In the genomic region with DNA sequence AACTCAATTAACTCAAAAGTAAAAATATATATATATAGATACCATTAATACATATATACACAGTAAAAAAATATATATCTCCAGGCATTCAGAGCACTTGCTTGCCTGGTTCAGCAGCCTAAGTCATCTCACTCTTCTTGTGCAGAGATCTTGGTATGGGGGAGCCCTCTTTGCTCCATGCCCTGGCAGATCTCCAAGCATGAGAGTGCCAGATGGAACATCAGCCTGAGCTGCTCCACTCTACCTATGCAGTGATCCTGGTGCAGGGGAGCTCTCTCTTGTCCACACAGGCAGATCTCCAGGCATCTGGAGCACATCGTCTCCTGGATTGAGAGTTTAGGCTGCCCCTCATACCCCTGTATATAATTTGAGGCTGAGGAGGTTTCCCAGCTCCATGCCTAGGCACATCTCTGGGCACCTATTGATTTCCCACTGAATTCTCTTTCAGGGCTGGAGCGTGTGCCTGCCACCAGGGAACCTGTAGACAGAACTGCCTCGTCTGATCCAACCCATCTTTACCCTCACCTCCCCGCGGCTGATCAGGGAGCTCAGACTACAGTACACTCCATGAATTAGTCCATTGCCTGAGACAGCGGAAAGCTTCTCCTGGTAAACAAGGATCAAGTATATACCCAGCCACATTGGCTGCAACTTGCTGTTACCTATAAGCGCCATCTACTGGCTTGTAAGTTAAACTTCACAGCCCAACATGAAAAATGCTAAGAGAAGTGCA, we compare ENCODE assay signal across 8 cellular contexts.
A peak's percentile ranks its signal among the peaks of the same experiment; 100 is the strongest.
DNase-seq lines count a peak whose midpoint lies in the region; FAIRE-seq and TF ChIP-seq lines count a peak whose summit lies in the region.

No MANE protein-coding gene starts in this region.

- CTCF ChIA-PET in HEK293T (lab: Yijun Ruan, JAX): interaction anchor here (0.6 to 1.6 kb wide), 2 partner anchors 588 to 640 kb away, joined by 4 to 9 read pairs; no protein-coding TSS in a partner anchor

- peak; percentile 94 for TF ChIP-seq CTCF in VCaP (conservative IDR thresholded peaks at IDR 0.05)

- TF ChIP-seq POLR2A in GM12892 (IDR thresholded peaks at IDR 0.05; ENCODE audit: low read depth, low read length): no peak

- no peak for FAIRE-seq in GM12892 (lab: Jason Lieb, UNC)

- POLR2A ChIA-PET in HEK293T (lab: Yijun Ruan, JAX): no interaction called here

- H3K27ac ChIP-seq in VCaP: no peak overlapping the region

- DNase-seq in GM12892 (ENCODE audit: insufficient read length) (peak; percentile 0), HEK293T (ENCODE audit: extremely low spot score) (peak; percentile 14), NCI-H1105 (lab: John Stamatoyannopoulos, UW) (peak; percentile 76), islet precursor cell (peak; percentile 76), CD1c-positive myeloid dendritic cell (ENCODE audit: extremely low spot score) (no peak)
- DNase-seq in stimulated activated naive CD4-positive, alpha-beta T cell (lab: John Stamatoyannopoulos, UW): no peak
- no peak for DNase-seq in stimulated activated naive CD4-positive, alpha-beta T cell treated with Interleukin-2 at 50 U/mL for 16 hours (lab: John Stamatoyannopoulos, UW)

TF ChIP-seq in HEK293T, 16 proteins besides CTCF, POLR2A, EP300 and RAD21:
- TF ChIP-seq FOXA1 (IDR thresholded peaks at IDR 0.05) (no peak), ARNT (IDR thresholded peaks at IDR 0.05) (no peak), HDGF (IDR thresholded peaks at IDR 0.05; ENCODE audit: borderline replicate concordance) (no peak), ELF4 (IDR thresholded peaks at IDR 0.05) (no peak), L3MBTL2 (conservative IDR thresholded peaks at IDR 0.05) (no peak), TARDBP (IDR thresholded peaks at IDR 0.05) (no peak), LEF1 (IDR thresholded peaks at IDR 0.05; ENCODE audit: borderline replicate concordance) (no peak), FOXM1 (IDR thresholded peaks at IDR 0.05; ENCODE audit: borderline replicate concordance) (no peak), NFRKB (IDR thresholded peaks at IDR 0.05) (no peak), BHLHE40 (IDR thresholded peaks at IDR 0.05; ENCODE audit: borderline replicate concordance) (no peak), ZNF384 (IDR thresholded peaks at IDR 0.05) (no peak), SP1 (IDR thresholded peaks at IDR 0.05) (no peak), CTBP1 (IDR thresholded peaks at IDR 0.05; ENCODE audit: borderline replicate concordance) (no peak), FOXK2 (IDR thresholded peaks at IDR 0.05) (no peak)
TF ChIP-seq in HEK293T: peak in this region for 0.

Comparison
In these comparisons a context has a peak if more than half of its experiments do, and no peak if none do; other contexts are left out.
1. DNase-seq: peak in GM12892 (single experiment), HEK293T (single experiment), NCI-H1105 (single experiment) and islet precursor cell (single experiment); none in stimulated activated naive CD4-positive, alpha-beta T cell (0 of 6), stimulated activated naive CD4-positive, alpha-beta T cell treated with Interleukin-2 at 50 U/mL for 16 hours (single experiment) and CD1c-positive myeloid dendritic cell (single experiment).